In the genomic region with DNA sequence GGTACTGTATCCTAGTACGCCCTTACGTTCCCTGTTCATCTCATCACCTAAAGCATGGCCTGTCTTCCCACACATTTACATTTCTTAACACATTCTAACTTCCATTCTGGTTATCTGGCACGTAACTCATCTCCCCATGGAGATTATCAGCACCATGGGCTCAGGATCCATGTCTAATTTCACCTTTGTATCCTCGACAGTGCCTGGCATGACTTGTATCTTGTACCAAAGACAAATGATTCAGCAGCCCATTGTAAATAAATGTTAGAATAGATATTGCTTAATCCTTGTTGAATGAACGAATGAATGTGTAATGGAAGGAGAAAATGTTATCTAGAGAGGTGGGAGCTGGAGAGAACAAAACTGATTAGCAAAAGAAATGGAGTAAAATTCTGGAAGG, we compare ENCODE assay signal across 18 cellular contexts.
DNase-seq lines count a peak whose midpoint lies in the region; ATAC-seq, FAIRE-seq and TF ChIP-seq lines count a peak whose summit lies in the region.
"Had no signal": no experiment of that assay in that cellular context is flagged by ENCODE, and none has a peak within 500 bp of the region (broad histone marks: within the 10 kb centered on the region; RNA-seq: fewer than 3 reads in every experiment).

No MANE protein-coding gene starts in this region.

- H2BK120ac ChIP-seq in IMR-90 (ENCODE audit: low read depth, low read length), result peak overlapping the region; percentile 34; the same call in 1 of the 2 replicates

- POLR2A ChIA-PET in IMR-90 (lab: Charles Lee; ENCODE audit: unreplicated experiment), result no interaction called here

- peak overlapping the region; percentile 55; the same call in 1 of the 2 replicates for H2BK20ac ChIP-seq in IMR-90 (ENCODE audit: low read depth, low read length)

- H2BK5ac ChIP-seq in IMR-90 (ENCODE audit: low read depth, low read length, poor library complexity, severe bottlenecking), result peak overlapping the region; percentile 20

- ATAC-seq in IMR-90 (ENCODE audit: low read depth), result peak; percentile 24
- ATAC-seq in GM21529 (IDR thresholded peaks at IDR 0.05; ENCODE audit: unreplicated experiment), result no peak
- no peak for ATAC-seq in GM21723 (IDR thresholded peaks at IDR 0.05; ENCODE audit: unreplicated experiment)
- ATAC-seq: stimulated activated naive CD8-positive, alpha-beta T cell treated with anti-CD3 and anti-CD28 coated beads, Interleukin-15, amount 100 ng/mL, for 72 hours had no signal

- TF ChIP-seq POLR2A in IMR-90 (IDR thresholded peaks at IDR 0.05; ENCODE audit: low read depth, low read length), result no peak
- no peak for TF ChIP-seq POLR2A in esophagus muscularis mucosa (IDR thresholded peaks at IDR 0.05; ENCODE audit: low read depth)

- no peak overlapping the region for H2AK9ac ChIP-seq in IMR-90 (replicated peaks; ENCODE audit: low read depth, low read length, poor library complexity)

- dilution Hi-C loops in IMR-90 (cut with HindIII; ENCODE audit: low sequenced_read_pairs, unreplicated experiment) (no loop called here), keratinocyte (cut with MboI; ENCODE audit: extremely low pct_ligation_motif_present, low sequenced_read_pairs) (no loop called here)

- no peaks in the 10 kb centered on the region for H3K27me3 ChIP-seq in IMR-90 (ENCODE audit: control insufficient read depth, insufficient read depth, low read length)
- no peaks in the 10 kb centered on the region for H3K27me3 ChIP-seq in keratinocyte (ENCODE audit: control insufficient read depth, extremely low read depth, insufficient read depth, low read length)
- H3K27me3 ChIP-seq in esophagus muscularis mucosa, result no peaks in the 10 kb centered on the region

- FAIRE-seq in keratinocyte (lab: Jason Lieb, UNC), result peak; percentile 34
- FAIRE-seq: endometrium had no signal

- H3K4me2 ChIP-seq in IMR-90 (ENCODE audit: low read depth, low read length) (no peak overlapping the region; the same call in 1 of the 2 replicates), keratinocyte (ENCODE audit: control insufficient read depth, extremely low read depth, insufficient read depth, low read depth, low read length) (no peak overlapping the region)

- TF ChIP-seq RAD21 in IMR-90 (IDR thresholded peaks at IDR 0.05; ENCODE audit: low read length), result no peak; the same call in 1 of the 2 replicates

- H2AFZ ChIP-seq in IMR-90 (replicated peaks; ENCODE audit: low read length, poor library complexity) (no peak overlapping the region), keratinocyte (ENCODE audit: control insufficient read depth, low read length) (no peak overlapping the region)

- H3K14ac ChIP-seq in IMR-90 (replicated peaks; ENCODE audit: low read depth, low read length), result no peak overlapping the region

- H4K8ac ChIP-seq in IMR-90 (ENCODE audit: low read depth in 2 of 2, low read length in 2 of 2), result peak overlapping the region in 1 of 2 experiments; percentile 36; a peak in 1 of 4 replicates

- peaks cover 10% of the 10 kb centered on the region for H3K9me1 ChIP-seq in IMR-90 (ENCODE audit: insufficient read depth, low read length)
- no peaks in the 10 kb centered on the region for H3K9me1 ChIP-seq in keratinocyte (ENCODE audit: control insufficient read depth, extremely low read depth, insufficient read depth, low read length)

- H3K9me3 ChIP-seq in IMR-90 (ENCODE audit: control insufficient read depth, insufficient read depth, low read length) (no peaks in the 10 kb centered on the region), keratinocyte (ENCODE audit: control insufficient read depth, low read depth, low read length) (no peaks in the 10 kb centered on the region), esophagus muscularis mucosa (no peaks in the 10 kb centered on the region)
- H3K9me3 ChIP-seq: left ventricle myocardium inferior had no signal

- peak overlapping the region; percentile 17 for H2BK15ac ChIP-seq in IMR-90 (ENCODE audit: low read depth, low read length)

- H3K4me3 ChIP-seq in IMR-90 (ENCODE audit: insufficient read depth, low read depth, low read length) (no peak overlapping the region), cardiac fibroblast (replicated peaks in 1 of 2; ENCODE audit: low read depth in 2 of 2, low read length in 2 of 2) (no peak overlapping the region), keratinocyte (ENCODE audit: control insufficient read depth in 2 of 3, extremely low read depth in 1 of 3, insufficient read depth in 2 of 3, low read depth in 1 of 3, low read length in 3 of 3) (no peak overlapping the region), esophagus muscularis mucosa (no peak overlapping the region)
- H3K4me3 ChIP-seq: left ventricle myocardium inferior had no signal

- H4K20me1 ChIP-seq in IMR-90 (ENCODE audit: insufficient read depth, low read length) (no peaks in the 10 kb centered on the region), keratinocyte (ENCODE audit: control insufficient read depth, extremely low read depth, insufficient read depth, low read length) (no peaks in the 10 kb centered on the region)

- H3K9ac ChIP-seq in IMR-90 (ENCODE audit: low read depth, low read length) (no peak overlapping the region), keratinocyte (ENCODE audit: control insufficient read depth, extremely low read depth, insufficient read depth, low read length) (no peak overlapping the region)

- TF ChIP-seq CTCF in IMR-90 (conservative IDR thresholded peaks at IDR 0.05; ENCODE audit: low read depth, low read length) (no peak), cardiac fibroblast (IDR thresholded peaks at IDR 0.05; ENCODE audit: low read depth, low read length) (no peak), keratinocyte (optimal IDR thresholded peaks at IDR 0.05 in 1 of 3, IDR thresholded peaks at IDR 0.05 in 1 of 3, conservative IDR thresholded peaks at IDR 0.05 in 1 of 3; ENCODE audit: extremely low read depth in 1 of 3, insufficient read depth in 2 of 3, low read length in 3 of 3) (no peak), esophagus muscularis mucosa (IDR thresholded peaks at IDR 0.05) (no peak)

- intact Hi-C loops in IMR-90 (cut with micrococcal nuclease), result loop anchor here (5.0 kb wide), 1 partner anchor 46 kb away; no protein-coding TSS in a partner anchor
- intact Hi-C loops in esophagus muscularis mucosa (cut with DNase I), result no loop called here

- H3K36me3 ChIP-seq in IMR-90 (ENCODE audit: control insufficient read depth, insufficient read depth, low read length) (no peaks in the 10 kb centered on the region), keratinocyte (ENCODE audit: control insufficient read depth in 2 of 2, extremely low read depth in 1 of 2, insufficient read depth in 2 of 2, low read length in 2 of 2) (no peaks in the 10 kb centered on the region), esophagus muscularis mucosa (no peaks in the 10 kb centered on the region)
- H3K36me3 ChIP-seq: left ventricle myocardium inferior had no signal

- peak overlapping the region; percentile 33 for H2AK5ac ChIP-seq in IMR-90 (ENCODE audit: low read depth, low read length)

- peaks cover 5% of the 10 kb centered on the region in 2 experiments; a peak in 2 of 4 replicates for H3K79me1 ChIP-seq in IMR-90 (ENCODE audit: low read depth in 1 of 2, low read length in 2 of 2)

- no peaks in the 10 kb centered on the region for H3K79me2 ChIP-seq in keratinocyte (ENCODE audit: control insufficient read depth, insufficient read depth, low read length)

- peaks cover 13% of the 10 kb centered on the region for H3K4me1 ChIP-seq in IMR-90 (ENCODE audit: control insufficient read depth, insufficient read depth, low read length)
- no peaks in the 10 kb centered on the region for H3K4me1 ChIP-seq in keratinocyte (ENCODE audit: control insufficient read depth, extremely low read depth, insufficient read depth, low read length)
- H3K4me1 ChIP-seq in esophagus muscularis mucosa, result peaks cover 0 to 8% (median 7%) of the 10 kb centered on the region in 4 donors

- no peak overlapping the region for H4K91ac ChIP-seq in IMR-90 (ENCODE audit: insufficient read depth, low read depth, low read length)

- no TSS peak for BruUV-seq in IMR-90 (replicated peaks; lab: Mats Ljungman, UMichigan)

- H3K27ac ChIP-seq in IMR-90 (ENCODE audit: insufficient read depth, low read length) (no peak overlapping the region), keratinocyte (ENCODE audit: control insufficient read depth, insufficient read depth, low read length) (no peak overlapping the region), esophagus muscularis mucosa (replicated peaks in 1 of 4) (no peak overlapping the region)
- H3K27ac ChIP-seq: left ventricle myocardium inferior had no signal

- no peak overlapping the region for H4K5ac ChIP-seq in IMR-90 (ENCODE audit: low read depth, low read length)

- peak overlapping the region; percentile 16; the same call in 1 of the 2 replicates for H3K18ac ChIP-seq in IMR-90 (ENCODE audit: low read depth, low read length)

- H3K56ac ChIP-seq in IMR-90 (ENCODE audit: extremely low read depth, insufficient read depth, low read length), result no peak overlapping the region

- no peak overlapping the region for H3K23ac ChIP-seq in IMR-90 (ENCODE audit: low read depth, low read length)

- DNase-seq in AG08396 (ENCODE audit: low spot score) (peak; percentile 36), IMR-90 (peak; percentile 86), cardiac fibroblast (ENCODE audit: low read depth in 2 of 2) (peak; percentile 48 to 65), keratinocyte (ENCODE audit: low read depth, low spot score) (no peak), esophagus muscularis mucosa (ENCODE audit: extremely low spot score) (no peak), GOT3 (lab: John Stamatoyannopoulos, UW) (no peak)
- DNase-seq: activated CD4-positive, alpha-beta T cell treated with anti-CD3 and anti-CD28 coated beads, Interleukin-2, amount 10 ng/mL, durations not matched to agents 7 days and 5 days; activated naive CD4-positive, alpha-beta T cell treated with anti-CD3 and anti-CD28 coated beads for 36 hours; activated T-cell treated with anti-CD3 and anti-CD28 coated beads for 4 hours; COR-L47; left ventricle myocardium inferior; naive B cell; NCI-H1694 treated with DMSO at 0.1 percent for 48 hours; NCI-H510A; stimulated activated naive CD8-positive, alpha-beta T cell treated with anti-CD3 and anti-CD28 coated beads, Interleukin-15, amount 100 ng/mL, for 72 hours had no signal

- in situ Hi-C loops in IMR-90 (cut with MboI; ENCODE audit: low sequenced_read_pairs), result no loop called here

- WGBS in IMR-90 (ENCODE audit: extremely low coverage in 2 of 2, insufficient read length in 1 of 2), 2 experiments, result 85% methylated on average over 2 of the region's 5 CpGs; no CpG with 5 or more reads in 1 of the 2 experiments
- WGBS in esophagus muscularis mucosa, result 73% methylated on average over 5 of the region's 5 CpGs

- CTCF ChIA-PET in IMR-90 (lab: Yijun Ruan, JAX), result no interaction called here

- 0 out of 2 replicates have a peak overlapping the region, but pooled peaks have one; percentile 1 for H3K4ac ChIP-seq in IMR-90 (ENCODE audit: low read depth, low read length)

- no peak for TF ChIP-seq EP300 in esophagus muscularis mucosa (IDR thresholded peaks at IDR 0.05)

TF ChIP-seq in IMR-90, 13 proteins besides CTCF, POLR2A, EP300 and RAD21 (continues in another document):
- TF ChIP-seq SMC3 (IDR thresholded peaks at IDR 0.05; ENCODE audit: low read depth, low read length) (peak; percentile 9; the same call in 1 of the 2 replicates), CHD1 (IDR thresholded peaks at IDR 0.05; ENCODE audit: low read depth, low read length) (no peak), MAZ (IDR thresholded peaks at IDR 0.05; ENCODE audit: borderline replicate concordance, low read depth, low read length) (no peak), FOS (IDR thresholded peaks at IDR 0.05; ENCODE audit: low read depth, low read length) (no peak; the same call in 1 of the 2 replicates)

Comparison
In these comparisons a context has a peak if more than half of its experiments do, and no peak if none do; other contexts are left out.
1. DNase-seq: peak in AG08396 (single experiment), IMR-90 (single experiment) and cardiac fibroblast (2 of 2); none in keratinocyte (single experiment), esophagus muscularis mucosa (single experiment) and GOT3 (single experiment).